In the genomic region with DNA sequence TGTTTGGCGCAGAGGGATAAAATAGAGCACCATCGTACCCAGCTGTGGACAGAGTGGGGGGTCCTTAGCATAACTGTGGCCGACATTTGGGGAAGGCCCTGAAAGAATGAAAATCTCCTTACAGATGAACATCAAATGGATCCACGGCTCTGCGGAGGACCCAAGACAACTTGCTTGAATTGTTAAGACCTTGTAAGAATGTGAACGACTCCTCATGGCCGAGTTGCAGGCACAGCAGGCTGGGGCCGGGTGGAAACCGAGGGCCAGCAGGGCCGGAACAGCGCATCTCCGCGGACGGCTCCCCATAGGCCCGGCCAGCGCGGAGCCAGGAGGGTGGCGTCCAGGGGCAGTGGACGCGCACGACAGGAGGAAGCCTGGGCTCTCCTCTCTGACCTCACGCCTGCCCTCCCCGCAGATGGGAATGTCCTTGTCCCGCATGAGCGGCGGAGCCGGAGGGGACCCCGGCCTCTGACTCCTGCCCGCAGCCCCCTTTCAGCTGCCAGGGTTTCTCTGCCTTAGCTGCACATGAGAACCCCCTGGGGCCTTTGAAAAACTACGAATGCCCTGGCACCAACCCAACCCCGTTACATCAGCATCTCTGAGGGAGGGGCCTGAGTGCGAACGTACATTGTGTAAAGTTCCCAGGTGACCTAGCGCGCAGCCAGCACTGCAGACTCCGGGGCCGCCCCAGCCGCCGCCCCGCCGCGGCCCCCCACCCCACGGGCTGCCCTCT, we compare ENCODE assay signal across 12 cellular contexts. TPM values are rescaled to one million over a fixed set of nuclear protein-coding genes. Genes with fewer than 3 reads are reported as not detected.
DNase-seq lines count a peak whose midpoint lies in the region; ATAC-seq and TF ChIP-seq lines count a peak whose summit lies in the region.
"Had no signal": no experiment of that assay in that cellular context is flagged by ENCODE, and none has a peak within 500 bp of the region (broad histone marks: within the 10 kb centered on the region; RNA-seq: fewer than 3 reads in every experiment).

No MANE protein-coding gene starts in this region.

- no peaks in the 10 kb centered on the region for H3K9me3 Mint-ChIP-seq in CD4-positive, alpha-beta T cell
- peaks cover 4% of the 10 kb centered on the region for H3K9me3 Mint-ChIP-seq in glutamatergic neuron (ENCODE audit: unreplicated experiment)

- CTCF ChIA-PET in CD4-positive, alpha-beta T cell (lab: Charles Lee): no interaction called here

- H3K36me3 ChIP-seq in ovary (no peaks in the 10 kb centered on the region), HAP-1 (replicated peaks) (no peaks in the 10 kb centered on the region)
- H3K36me3 ChIP-seq: BLaER1 had no signal

- no peak for TF ChIP-seq EP300 in ovary (IDR thresholded peaks at IDR 0.05)

- intact Hi-C loops in CD4-positive, alpha-beta T cell (cut with DNase I, micrococcal nuclease): no loop called here
- intact Hi-C loops in ovary (cut with DNase I): no loop called here

- H3K4me3 ChIP-seq in ovary (peak overlapping the region; percentile 20), HAP-1 (no peak overlapping the region)
- H3K4me3 ChIP-seq: BLaER1 had no signal

- H3K27ac ChIP-seq in CD4-positive, alpha-beta T cell (ENCODE audit: low read depth, low read length): no peak overlapping the region
- no peak overlapping the region for H3K27ac ChIP-seq in ovary
- H3K27ac ChIP-seq: BLaER1, epithelial cell of prostate had no signal

- H3K4me1 Mint-ChIP-seq in CD4-positive, alpha-beta T cell (ENCODE audit: low read depth): peaks cover 3% of the 10 kb centered on the region
- H3K4me1 Mint-ChIP-seq in glutamatergic neuron (ENCODE audit: low read depth, unreplicated experiment): no peaks in the 10 kb centered on the region

- H3K27ac Mint-ChIP-seq in CD4-positive, alpha-beta T cell: no peak overlapping the region
- no peak overlapping the region for H3K27ac Mint-ChIP-seq in glutamatergic neuron (ENCODE audit: unreplicated experiment)
- H3K27ac Mint-ChIP-seq: HFFc6; stimulated activated naive CD8-positive, alpha-beta T cell treated with anti-CD3 and anti-CD28 coated beads, Interleukin-15, Interleukin-2, amounts not matched to agents 100 ng/mL and 50 ng/mL, for 24 hours had no signal

- peak overlapping the region; percentile 54 for H3K4me3 Mint-ChIP-seq in CD4-positive, alpha-beta T cell
- no peak overlapping the region for H3K4me3 Mint-ChIP-seq in glutamatergic neuron (ENCODE audit: unreplicated experiment)
- H3K4me3 Mint-ChIP-seq: HFFc6; stimulated activated naive CD8-positive, alpha-beta T cell treated with anti-CD3 and anti-CD28 coated beads, Interleukin-15, Interleukin-2, amounts not matched to agents 100 ng/mL and 50 ng/mL, for 24 hours had no signal

- peaks cover 61% of the 10 kb centered on the region for H3K27me3 Mint-ChIP-seq in CD4-positive, alpha-beta T cell
- H3K27me3 Mint-ChIP-seq in glutamatergic neuron (ENCODE audit: unreplicated experiment): peaks cover 7% of the 10 kb centered on the region

- no peak for TF ChIP-seq POLR2A in ovary (IDR thresholded peaks at IDR 0.05)

- TF ChIP-seq CTCF in CD4-positive, alpha-beta T cell (IDR thresholded peaks at IDR 0.05): no peak
- no peak for TF ChIP-seq CTCF in glutamatergic neuron (IDR thresholded peaks at IDR 0.05; ENCODE audit: partially characterized antibody, unreplicated experiment)
- TF ChIP-seq CTCF in ovary (IDR thresholded peaks at IDR 0.05): no peak

- no peaks in the 10 kb centered on the region for H3K36me3 Mint-ChIP-seq in CD4-positive, alpha-beta T cell (ENCODE audit: low read depth)
- H3K36me3 Mint-ChIP-seq in glutamatergic neuron (ENCODE audit: unreplicated experiment): no peaks in the 10 kb centered on the region

- H3K4me1 ChIP-seq in ovary (ENCODE audit: insufficient read depth) (no peaks in the 10 kb centered on the region), HAP-1 (no peaks in the 10 kb centered on the region)
- H3K4me1 ChIP-seq: BLaER1 had no signal

- peak; percentile 94 for ATAC-seq in CD4-positive, alpha-beta T cell (ENCODE audit: poor library complexity)
- ATAC-seq in HG03097 (IDR thresholded peaks at IDR 0.05; ENCODE audit: low FRiP score, unreplicated experiment) (no peak), GM21390 (IDR thresholded peaks at IDR 0.05; ENCODE audit: unreplicated experiment) (no peak)

- in situ Hi-C loops in HAP-1 (cut with MboI; ENCODE audit: low sequenced_read_pairs): no loop called here

- H3K27me3 ChIP-seq in CD4-positive, alpha-beta T cell (ENCODE audit: control insufficient read depth, insufficient read depth, low read length): peaks cover 18% of the 10 kb centered on the region
- no peaks in the 10 kb centered on the region for H3K27me3 ChIP-seq in ovary
- H3K27me3 ChIP-seq in HAP-1 (ENCODE audit: low read depth): no peaks in the 10 kb centered on the region
- H3K27me3 ChIP-seq: BLaER1 had no signal

- no peaks in the 10 kb centered on the region for H3K9me3 ChIP-seq in CD4-positive, alpha-beta T cell (ENCODE audit: control insufficient read depth, low read length)
- H3K9me3 ChIP-seq in ovary (no peaks in the 10 kb centered on the region), HAP-1 (no peaks in the 10 kb centered on the region)

- DNase-seq in CD4-positive, alpha-beta T cell: peak in 4 of 10 experiments; percentile 5 to 43 (median 22)
- peak; percentile 2 for DNase-seq in activated T-cell treated with anti-CD3 and anti-CD28 coated beads for 24 hours (ENCODE audit: low read depth)
- peak; percentile 28 for DNase-seq in glutamatergic neuron
- DNase-seq in ovary: peak; percentile 14 to 65 (median 56)
- no peak for DNase-seq in HAP-1 (ENCODE audit: low spot score in 2 of 2)
- no peak for DNase-seq in NCI-H774 (lab: John Stamatoyannopoulos, UW)
- DNase-seq: HFFc6 had no signal

- POLR2A ChIA-PET in CD4-positive, alpha-beta T cell (lab: Charles Lee): no interaction called here

- 29 to 37% (median 35%) methylated on average over 41 to 43 of the region's 43 CpGs for WGBS in ovary, 3 donors

RNA-seq across cellular contexts. Expression of a gene that starts 36.2 kb away (rescaled TPM):
- total RNA-seq in CD4-positive, alpha-beta T cell: 10 to 100 TPM; 15.8 to 17.0 TPM
- total RNA-seq in glutamatergic neuron (ENCODE audit: unreplicated experiment) (104 TPM), ovary (10 to 100 TPM in 5 of 7 donors, 1 to 10 TPM in 2; 6.4 to 24.3 (median 12.2) TPM)
- 10 to 100 TPM; 13.6 to 17.5 TPM for polyA plus RNA-seq in ovary

Comparison
In these comparisons a context has a peak if more than half of its experiments do, and no peak if none do; other contexts are left out.
1. DNase-seq: peak in activated T-cell treated with anti-CD3 and anti-CD28 coated beads for 24 hours (single experiment), glutamatergic neuron (single experiment) and ovary (5 of 5); none in HAP-1 (0 of 2) and NCI-H774 (single experiment).